ENCODE assay signal across 9 cellular contexts in genomic region chr9:81609782-81610738, GRCh38.
DNase-seq lines count a peak whose midpoint lies in the region; ATAC-seq and TF ChIP-seq lines count a peak whose summit lies in the region.
"Had no signal": no experiment of that assay in that cellular context is flagged by ENCODE, and none has a peak within 500 bp of the region (broad histone marks: within the 10 kb centered on the region; RNA-seq: fewer than 3 reads in every experiment).

No MANE protein-coding gene starts in this region.

- H2BK15ac ChIP-seq in H9 (ENCODE audit: low read depth, low read length), result no peak overlapping the region

- H3K9ac ChIP-seq in H9 (ENCODE audit: extremely low read depth, insufficient read length, low read length), result no peak overlapping the region

- peak overlapping the region; percentile 32 for H3K4me2 ChIP-seq in osteoblast (ENCODE audit: insufficient read depth, low read length)
- no peak overlapping the region for H3K4me2 ChIP-seq in H9 (ENCODE audit: insufficient read depth, insufficient read length, low read length)

- no peak overlapping the region for H3T11ph ChIP-seq in H9 (ENCODE audit: low read length)

- no peak overlapping the region for H2BK120ac ChIP-seq in H9 (ENCODE audit: low read depth, low read length, poor library complexity, severe bottlenecking)

- peaks cover 19% of the 10 kb centered on the region for H3K9me3 Mint-ChIP-seq in central memory CD8-positive, alpha-beta T cell
- no peaks in the 10 kb centered on the region for H3K9me3 Mint-ChIP-seq in H9
- H3K9me3 Mint-ChIP-seq: T-helper 1 cell treated with Interleukin-12 subunit alpha and Interleukin-12 subunit beta and Interleukin-4 antibody, amounts not matched to agents 30 μg/mL and 1 μg/mL, for 36 hours had no signal

- no peak overlapping the region for H4K8ac ChIP-seq in H9 (replicated peaks; ENCODE audit: insufficient read length, low read depth, low read length)

- H3K79me2 ChIP-seq in osteoblast (ENCODE audit: insufficient read depth, low read length) (no peaks in the 10 kb centered on the region), H9 (ENCODE audit: insufficient read depth, low read length) (no peaks in the 10 kb centered on the region; the same call in 1 of the 2 replicates)

- no peak overlapping the region for H4K5ac ChIP-seq in H9 (ENCODE audit: insufficient read length, low read depth, low read length)

- H3K23me2 ChIP-seq in H9 (ENCODE audit: insufficient read length, low read depth, low read length, poor library complexity, severe bottlenecking), result no peaks in the 10 kb centered on the region

- no peak overlapping the region for H3K4me3 ChIP-seq in osteoblast (ENCODE audit: insufficient read depth, low read length)

- no peak overlapping the region for H3K56ac ChIP-seq in H9 (ENCODE audit: insufficient read length, low read depth, low read length)

- no CpG with 5 or more reads among the region's 8 CpGs for WGBS in H9 (ENCODE audit: extremely low coverage, insufficient read length, low lambda C conversion rate)

- H4K91ac ChIP-seq in H9 (ENCODE audit: insufficient read length, low read depth, low read length), result no peak overlapping the region

- peaks cover 1% of the 10 kb centered on the region for H3K36me3 Mint-ChIP-seq in central memory CD8-positive, alpha-beta T cell (ENCODE audit: insufficient read depth)
- peaks cover 72 to 91% (median 87%) of the 10 kb centered on the region in 3 experiments for H3K36me3 Mint-ChIP-seq in H9 (ENCODE audit: insufficient read depth in 1 of 3, low read depth in 3 of 3)

- H3K4me1 ChIP-seq in osteoblast (ENCODE audit: insufficient read depth, low read length) (peaks cover 13% of the 10 kb centered on the region), H9 (ENCODE audit: insufficient read depth, low read length) (no peaks in the 10 kb centered on the region)

- H3K18ac ChIP-seq in H9 (ENCODE audit: insufficient read length, low read depth, low read length), result no peak overlapping the region

- no peaks in the 10 kb centered on the region for H3K9me3 ChIP-seq in osteoblast (ENCODE audit: low read depth, low read length)
- H3K9me3 ChIP-seq in H9 (ENCODE audit: control insufficient read depth, low read depth, low read length), result no peaks in the 10 kb centered on the region

- H2AK5ac ChIP-seq in H9 (ENCODE audit: insufficient read length, low read length), result no peak overlapping the region

- ATAC-seq in GM18499 (IDR thresholded peaks at IDR 0.05; ENCODE audit: insufficient read depth, unreplicated experiment), result peak; percentile 63
- peak; percentile 60 for ATAC-seq in central memory CD8-positive, alpha-beta T cell (replicated peaks; ENCODE audit: extremely low read depth, poor library complexity, severe bottlenecking)

- H3K23ac ChIP-seq in H9 (ENCODE audit: insufficient read length, low read depth, low read length), result no peak overlapping the region

- no peak overlapping the region for H3K4me3 Mint-ChIP-seq in central memory CD8-positive, alpha-beta T cell
- no peak overlapping the region for H3K4me3 Mint-ChIP-seq in H9
- H3K4me3 Mint-ChIP-seq: T-helper 1 cell treated with Interleukin-12 subunit alpha and Interleukin-12 subunit beta and Interleukin-4 antibody, amounts not matched to agents 30 μg/mL and 1 μg/mL, for 36 hours had no signal

- H3K27me3 ChIP-seq in osteoblast (ENCODE audit: insufficient read depth, low read length), result no peaks in the 10 kb centered on the region
- no peaks in the 10 kb centered on the region for H3K27me3 ChIP-seq in H9 (ENCODE audit: insufficient read depth, low read length)

- H3K79me1 ChIP-seq in H9 (ENCODE audit: insufficient read depth, low read depth, low read length, poor library complexity, severe bottlenecking), result no peaks in the 10 kb centered on the region

- no peak overlapping the region for H3K27ac Mint-ChIP-seq in central memory CD8-positive, alpha-beta T cell (ENCODE audit: low read depth)
- H3K27ac Mint-ChIP-seq in H9, result peak overlapping the region in 1 of 3 experiments; percentile 35; a peak in 2 of 7 replicates
- H3K27ac Mint-ChIP-seq: T-helper 1 cell treated with Interleukin-12 subunit alpha and Interleukin-12 subunit beta and Interleukin-4 antibody, amounts not matched to agents 30 μg/mL and 1 μg/mL, for 36 hours had no signal

- DNase-seq in LHCN-M2 (ENCODE audit: low read depth) (peak; percentile 85), osteoblast (ENCODE audit: insufficient read length, low spot score, missing footprints) (peak; percentile 86), HuH-7.5 (ENCODE audit: low spot score) (no peak), H9 (no peak), DMS53 treated with DMSO at 0.1 percent for 48 hours (lab: John Stamatoyannopoulos, UW; ENCODE audit: unreplicated experiment) (no peak)
- no peak for DNase-seq in central memory CD8-positive, alpha-beta T cell (ENCODE audit: low spot score in 2 of 2)
- no peak for DNase-seq in activated CD4-positive, alpha-beta T cell treated with anti-CD3 and anti-CD28 coated beads, Interleukin-2, amount 50 U/mL, for 4 hours

- no peak overlapping the region for H2BK5ac ChIP-seq in H9 (ENCODE audit: insufficient read length, low read length)

- no peak overlapping the region for H3K14ac ChIP-seq in H9 (ENCODE audit: insufficient read depth, low read length)

- H2AFZ ChIP-seq in osteoblast (ENCODE audit: low read length) (no peak overlapping the region), H9 (ENCODE audit: low read length) (no peak overlapping the region)

- H2BK12ac ChIP-seq in H9 (ENCODE audit: insufficient read length, low read depth, low read length), result no peak overlapping the region

- H4K20me1 ChIP-seq in osteoblast (ENCODE audit: insufficient read depth, low read length), result no peaks in the 10 kb centered on the region
- no peaks in the 10 kb centered on the region for H4K20me1 ChIP-seq in H9 (ENCODE audit: control insufficient read depth, insufficient read depth, insufficient read length)

- peaks cover 2% of the 10 kb centered on the region for H3K36me3 ChIP-seq in osteoblast (ENCODE audit: insufficient read depth, low read length)

- H3K27me3 Mint-ChIP-seq in central memory CD8-positive, alpha-beta T cell, result no peaks in the 10 kb centered on the region
- H3K27me3 Mint-ChIP-seq in H9 (ENCODE audit: low read depth), result no peaks in the 10 kb centered on the region

- H3K27ac ChIP-seq in osteoblast (ENCODE audit: low read depth, low read length), result peak overlapping the region; percentile 41
- no peak overlapping the region for H3K27ac ChIP-seq in H9 (ENCODE audit: insufficient read length, low read depth, low read length)

- H3K4me1 Mint-ChIP-seq in central memory CD8-positive, alpha-beta T cell, result no peaks in the 10 kb centered on the region
- peaks cover 5 to 7% of the 10 kb centered on the region in 2 experiments; a peak in 2 of 4 replicates for H3K4me1 Mint-ChIP-seq in H9

- H2BK20ac ChIP-seq in H9 (ENCODE audit: low read depth, low read length, poor library complexity, severe bottlenecking), result no peak overlapping the region

- H3K4ac ChIP-seq in H9 (ENCODE audit: low read depth, low read length), result no peak overlapping the region

- no peak for TF ChIP-seq CTCF in osteoblast (IDR thresholded peaks at IDR 0.05; ENCODE audit: extremely low read depth, low read depth, low read length)
- no peak for TF ChIP-seq CTCF in H9 (conservative IDR thresholded peaks at IDR 0.05)

Comparison
In these comparisons a context has a peak if more than half of its experiments do, and no peak if none do; other contexts are left out.
1. DNase-seq: peak in LHCN-M2 (single experiment) and osteoblast (single experiment); none in central memory CD8-positive, alpha-beta T cell (0 of 2), HuH-7.5 (single experiment), activated CD4-positive, alpha-beta T cell treated with anti-CD3 and anti-CD28 coated beads, Interleukin-2, amount 50 U/mL, for 4 hours (0 of 2), H9 (single experiment) and DMS53 treated with DMSO at 0.1 percent for 48 hours (single experiment).